In genomic region chr5:75567710-75568109, GRCh38 we compare ENCODE assay signal across 8 cellular contexts. TPM values are rescaled to one million over a fixed set of nuclear protein-coding genes. Genes with fewer than 3 reads are reported as not detected.
DNase-seq lines count a peak whose midpoint lies in the region; ATAC-seq, FAIRE-seq and TF ChIP-seq lines count a peak whose summit lies in the region.

No MANE protein-coding gene starts in this region.

- no peaks in the 10 kb centered on the region for H3K9me3 ChIP-seq in small intestine (ENCODE audit: control insufficient read depth, low read depth)

- no peaks in the 10 kb centered on the region for H3K27me3 ChIP-seq in GM06990 (replicated peaks; ENCODE audit: control insufficient read depth, insufficient read depth, low read length)
- no peaks in the 10 kb centered on the region for H3K27me3 ChIP-seq in small intestine (ENCODE audit: control insufficient read depth in 2 of 2, insufficient read depth in 2 of 2, low read length in 2 of 2)

- H3K27ac ChIP-seq in small intestine (ENCODE audit: low read depth in 1 of 2, low read length in 1 of 2): peak overlapping the region in 1 of 2 donors; percentile 1

- H3K4me1 Mint-ChIP-seq in HFFc6 (ENCODE audit: low read depth): peaks cover 51% of the 10 kb centered on the region

- H3K4me1 ChIP-seq in small intestine (ENCODE audit: control insufficient read depth in 2 of 2, insufficient read depth in 1 of 2, low read depth in 1 of 2, low read length in 1 of 2): peaks cover 0 to 10% of the 10 kb centered on the region in 2 donors

- peak overlapping the region; percentile 83 for H3K27ac Mint-ChIP-seq in HFFc6

- peaks cover 23% of the 10 kb centered on the region for H3K9me3 Mint-ChIP-seq in HFFc6

- no peak for FAIRE-seq in small intestine (lab: Jason Lieb, UNC)

- TF ChIP-seq CTCF in GM06990 (IDR thresholded peaks at IDR 0.05; ENCODE audit: insufficient read depth, low read length, poor library complexity, severe bottlenecking) (no peak), HFFc6 (IDR thresholded peaks at IDR 0.05) (no peak)

- H3K36me3 ChIP-seq in GM06990 (ENCODE audit: control insufficient read depth, insufficient read depth, low read length) (no peaks in the 10 kb centered on the region), small intestine (ENCODE audit: control insufficient read depth in 2 of 2, insufficient read depth in 2 of 2, low read length in 2 of 2) (no peaks in the 10 kb centered on the region)

- WGBS in small intestine, 3 donors: 62 to 82% (median 75%) methylated on average over 2 of the region's 2 CpGs

- peak; percentile 30 for DNase-seq in GM06990 (ENCODE audit: extremely low read depth, insufficient read length)
- peak; percentile 27 for DNase-seq in HFFc6
- peak; percentile 8 for DNase-seq in hepatic stellate cell (ENCODE audit: low spot score)
- DNase-seq in COLO668 (lab: John Stamatoyannopoulos, UW; ENCODE audit: unreplicated experiment): no peak
- DNase-seq in small intestine: no peak

- H3K4me3 Mint-ChIP-seq in HFFc6: peak overlapping the region; percentile 75

- peak overlapping the region; percentile 17; the same call in 1 of the 2 replicates for H3K4me3 ChIP-seq in GM06990 (replicated peaks; ENCODE audit: low read depth, low read length)
- H3K4me3 ChIP-seq in small intestine (ENCODE audit: low read depth in 1 of 2, low read length in 2 of 2): no peak overlapping the region

- H3K27me3 Mint-ChIP-seq in HFFc6 (ENCODE audit: insufficient read depth): peaks cover 2% of the 10 kb centered on the region; the same call in 1 of the 2 replicates

- H3K36me3 Mint-ChIP-seq in HFFc6 (ENCODE audit: low read depth): peaks cover 39% of the 10 kb centered on the region

- ATAC-seq in SK-N-SH treated with all-trans-retinoic acid at 6 μM for 48 hours (peak; percentile 72), HG03469 (IDR thresholded peaks at IDR 0.05; ENCODE audit: unreplicated experiment) (no peak), GM21528 (IDR thresholded peaks at IDR 0.05; ENCODE audit: low FRiP score, unreplicated experiment) (no peak)

TF ChIP-seq in SK-N-SH treated with all-trans-retinoic acid at 6 μM for 48 hours, 23 proteins besides CTCF, POLR2A, EP300 and RAD21:
- TF ChIP-seq ISL1 (CRISPR knock-in tag; IDR thresholded peaks at IDR 0.05): peak; percentile 77
- TF ChIP-seq RARB (CRISPR knock-in tag; IDR thresholded peaks at IDR 0.05): no peak
- TF ChIP-seq ZC3H10 (CRISPR knock-in tag; IDR thresholded peaks at IDR 0.05): no peak

RNA-seq across cellular contexts. Expression of gene ANKDD1B, which starts 43.5 kb away (rescaled TPM):
- under 1 TPM in 5 of 6 experiments, not detected in 1; 0.09 to 0.17 (median 0.14) TPM for total RNA-seq in HFFc6 (2021; fragmentation: NEBNext Ultra II Directional; extraction: Animal tissue kit (Norgen Biotek cat#: 25700))
- polyA plus RNA-seq in small intestine: 1 to 10 TPM in 2 of 3 donors, not detected in 1; 1.3 to 1.4 TPM

RNA-seq across cellular contexts. Expression of gene POLK, which starts 56.0 kb away (rescaled TPM):
- total RNA-seq in HFFc6 (2021; fragmentation: NEBNext Ultra II Directional; extraction: Animal tissue kit (Norgen Biotek cat#: 25700)): 10 to 100 TPM; 25.5 to 30.8 (median 28.7) TPM
- polyA plus RNA-seq in small intestine: 1 to 10 TPM; 3.2 to 5.4 (median 3.8) TPM

RNA-seq across cellular contexts. Expression of gene CERT1, which starts 56.3 kb away (rescaled TPM):
- total RNA-seq in HFFc6 (2021; fragmentation: NEBNext Ultra II Directional; extraction: Animal tissue kit (Norgen Biotek cat#: 25700)): 10 to 100 TPM; 19.4 to 28.3 (median 22.4) TPM
- polyA plus RNA-seq in small intestine: 10 to 100 TPM; 15.1 to 24.4 (median 20.0) TPM

Comparison
In these comparisons a context has a peak if more than half of its experiments do, and no peak if none do; other contexts are left out.
1. DNase-seq: peak in GM06990 (single experiment), HFFc6 (single experiment) and hepatic stellate cell (single experiment); none in COLO668 (single experiment) and small intestine (single experiment).